ENCODE assay signal across 8 cellular contexts in genomic region chrX:68832101-68832416, GRCh38. TPM values are rescaled to one million over a fixed set of nuclear protein-coding genes. Genes with fewer than 3 reads are reported as not detected.
DNase-seq lines count a peak whose midpoint lies in the region; ATAC-seq and TF ChIP-seq lines count a peak whose summit lies in the region.

No MANE protein-coding gene starts in this region.

- no peak for TF ChIP-seq EP300 in gastroesophageal sphincter (IDR thresholded peaks at IDR 0.05)

- DNase-seq in AG10803 (ENCODE audit: low read depth) (peak; percentile 74), M059J (ENCODE audit: low read depth) (peak; percentile 76), osteoblast (ENCODE audit: insufficient read length, low spot score, missing footprints) (peak; percentile 97)
- DNase-seq in activated T-cell treated with anti-CD3 and anti-CD28 coated beads, Interleukin-2, amount 50 U/mL, for 24 hours: no peak

- H2AFZ ChIP-seq in osteoblast (ENCODE audit: low read length): no peak overlapping the region

- H3K27me3 ChIP-seq in gastroesophageal sphincter (no peaks in the 10 kb centered on the region), osteoblast (ENCODE audit: insufficient read depth, low read length) (peaks cover 13% of the 10 kb centered on the region)

- peak overlapping the region; percentile 68 for H3K4me3 ChIP-seq in AG10803 (ENCODE audit: low read length)
- H3K4me3 ChIP-seq in gastroesophageal sphincter: peak overlapping the region; percentile 75 to 94
- peak overlapping the region; percentile 77 for H3K4me3 ChIP-seq in osteoblast (ENCODE audit: insufficient read depth, low read length)

- H3K9me3 ChIP-seq in gastroesophageal sphincter: no peaks in the 10 kb centered on the region
- no peaks in the 10 kb centered on the region for H3K9me3 ChIP-seq in osteoblast (ENCODE audit: low read depth, low read length)

- peaks cover 20% of the 10 kb centered on the region for H3K4me1 Mint-ChIP-seq in activated T-cell treated with anti-CD3 and anti-CD28 coated beads, Interleukin-2, amount 50 U/mL, for 24 hours (ENCODE audit: low read depth)

- peak overlapping the region; percentile 56 for H3K4me3 Mint-ChIP-seq in activated T-cell treated with anti-CD3 and anti-CD28 coated beads, Interleukin-2, amount 50 U/mL, for 24 hours

- no peaks in the 10 kb centered on the region for H3K9me3 Mint-ChIP-seq in activated T-cell treated with anti-CD3 and anti-CD28 coated beads, Interleukin-2, amount 50 U/mL, for 24 hours

- TF ChIP-seq CTCF in AG10803 (conservative IDR thresholded peaks at IDR 0.05; ENCODE audit: low read length) (no peak), gastroesophageal sphincter (IDR thresholded peaks at IDR 0.05) (no peak), osteoblast (IDR thresholded peaks at IDR 0.05; ENCODE audit: extremely low read depth, low read depth, low read length) (no peak)

- H3K36me3 Mint-ChIP-seq in activated T-cell treated with anti-CD3 and anti-CD28 coated beads, Interleukin-2, amount 50 U/mL, for 24 hours (ENCODE audit: low read depth): no peaks in the 10 kb centered on the region

- H3K27ac Mint-ChIP-seq in activated T-cell treated with anti-CD3 and anti-CD28 coated beads, Interleukin-2, amount 50 U/mL, for 24 hours: peak overlapping the region; percentile 7

- H3K36me3 ChIP-seq in gastroesophageal sphincter: no peaks in the 10 kb centered on the region
- no peaks in the 10 kb centered on the region for H3K36me3 ChIP-seq in osteoblast (ENCODE audit: insufficient read depth, low read length)

- H3K27me3 Mint-ChIP-seq in activated T-cell treated with anti-CD3 and anti-CD28 coated beads, Interleukin-2, amount 50 U/mL, for 24 hours: peaks cover 18% of the 10 kb centered on the region

- H3K4me2 ChIP-seq in osteoblast (ENCODE audit: insufficient read depth, low read length): peak overlapping the region; percentile 76

- H3K4me1 ChIP-seq in gastroesophageal sphincter (peaks cover 0 to 51% (median 10%) of the 10 kb centered on the region in 3 donors), osteoblast (ENCODE audit: insufficient read depth, low read length) (peaks cover 3% of the 10 kb centered on the region)

- H4K20me1 ChIP-seq in osteoblast (ENCODE audit: insufficient read depth, low read length): peaks cover 39% of the 10 kb centered on the region

- peaks cover 37% of the 10 kb centered on the region for H3K79me2 ChIP-seq in osteoblast (ENCODE audit: insufficient read depth, low read length)

- H3K27ac ChIP-seq in gastroesophageal sphincter (peak overlapping the region in 3 of 4 donors; percentile 50 to 86 (median 84)), osteoblast (ENCODE audit: low read depth, low read length) (no peak overlapping the region)

- peak; percentile 50 for ATAC-seq in GM19351 (IDR thresholded peaks at IDR 0.05; ENCODE audit: unreplicated experiment)
- no peak for ATAC-seq in gastroesophageal sphincter
- ATAC-seq in HG03108 (IDR thresholded peaks at IDR 0.05; ENCODE audit: unreplicated experiment): no peak
- ATAC-seq in GM21619 (IDR thresholded peaks at IDR 0.05; ENCODE audit: unreplicated experiment): no peak

- TF ChIP-seq POLR2A in gastroesophageal sphincter (IDR thresholded peaks at IDR 0.05): no peak

- 0 to 24% methylated on average over 7 to 10 of the region's 11 CpGs for WGBS in gastroesophageal sphincter (ENCODE audit: low coverage in 1 of 2), 2 donors

RNA-seq across cellular contexts. Expression of gene EFNB1, which starts 3.2 kb away (rescaled TPM):
- total RNA-seq in M059J (2014; rRNA removed; shearing (Covaris generic)): 11.2 and 15.3 TPM in 2 replicates
- total RNA-seq in gastroesophageal sphincter (10 to 100 TPM; 17.5 to 36.0 (median 28.5) TPM), osteoblast (34.7 and 35.7 TPM in 2 replicates)
